ENCODE assay signal across 1 cellular context in genomic region chr2:98608962-98609604, GRCh38.
TF ChIP-seq lines count a peak whose summit lies in the region.

No MANE protein-coding gene starts in this region.

TF ChIP-seq in GM23338, 12 proteins besides CTCF, POLR2A, EP300 and RAD21:
- TF ChIP-seq, protein P1, sequence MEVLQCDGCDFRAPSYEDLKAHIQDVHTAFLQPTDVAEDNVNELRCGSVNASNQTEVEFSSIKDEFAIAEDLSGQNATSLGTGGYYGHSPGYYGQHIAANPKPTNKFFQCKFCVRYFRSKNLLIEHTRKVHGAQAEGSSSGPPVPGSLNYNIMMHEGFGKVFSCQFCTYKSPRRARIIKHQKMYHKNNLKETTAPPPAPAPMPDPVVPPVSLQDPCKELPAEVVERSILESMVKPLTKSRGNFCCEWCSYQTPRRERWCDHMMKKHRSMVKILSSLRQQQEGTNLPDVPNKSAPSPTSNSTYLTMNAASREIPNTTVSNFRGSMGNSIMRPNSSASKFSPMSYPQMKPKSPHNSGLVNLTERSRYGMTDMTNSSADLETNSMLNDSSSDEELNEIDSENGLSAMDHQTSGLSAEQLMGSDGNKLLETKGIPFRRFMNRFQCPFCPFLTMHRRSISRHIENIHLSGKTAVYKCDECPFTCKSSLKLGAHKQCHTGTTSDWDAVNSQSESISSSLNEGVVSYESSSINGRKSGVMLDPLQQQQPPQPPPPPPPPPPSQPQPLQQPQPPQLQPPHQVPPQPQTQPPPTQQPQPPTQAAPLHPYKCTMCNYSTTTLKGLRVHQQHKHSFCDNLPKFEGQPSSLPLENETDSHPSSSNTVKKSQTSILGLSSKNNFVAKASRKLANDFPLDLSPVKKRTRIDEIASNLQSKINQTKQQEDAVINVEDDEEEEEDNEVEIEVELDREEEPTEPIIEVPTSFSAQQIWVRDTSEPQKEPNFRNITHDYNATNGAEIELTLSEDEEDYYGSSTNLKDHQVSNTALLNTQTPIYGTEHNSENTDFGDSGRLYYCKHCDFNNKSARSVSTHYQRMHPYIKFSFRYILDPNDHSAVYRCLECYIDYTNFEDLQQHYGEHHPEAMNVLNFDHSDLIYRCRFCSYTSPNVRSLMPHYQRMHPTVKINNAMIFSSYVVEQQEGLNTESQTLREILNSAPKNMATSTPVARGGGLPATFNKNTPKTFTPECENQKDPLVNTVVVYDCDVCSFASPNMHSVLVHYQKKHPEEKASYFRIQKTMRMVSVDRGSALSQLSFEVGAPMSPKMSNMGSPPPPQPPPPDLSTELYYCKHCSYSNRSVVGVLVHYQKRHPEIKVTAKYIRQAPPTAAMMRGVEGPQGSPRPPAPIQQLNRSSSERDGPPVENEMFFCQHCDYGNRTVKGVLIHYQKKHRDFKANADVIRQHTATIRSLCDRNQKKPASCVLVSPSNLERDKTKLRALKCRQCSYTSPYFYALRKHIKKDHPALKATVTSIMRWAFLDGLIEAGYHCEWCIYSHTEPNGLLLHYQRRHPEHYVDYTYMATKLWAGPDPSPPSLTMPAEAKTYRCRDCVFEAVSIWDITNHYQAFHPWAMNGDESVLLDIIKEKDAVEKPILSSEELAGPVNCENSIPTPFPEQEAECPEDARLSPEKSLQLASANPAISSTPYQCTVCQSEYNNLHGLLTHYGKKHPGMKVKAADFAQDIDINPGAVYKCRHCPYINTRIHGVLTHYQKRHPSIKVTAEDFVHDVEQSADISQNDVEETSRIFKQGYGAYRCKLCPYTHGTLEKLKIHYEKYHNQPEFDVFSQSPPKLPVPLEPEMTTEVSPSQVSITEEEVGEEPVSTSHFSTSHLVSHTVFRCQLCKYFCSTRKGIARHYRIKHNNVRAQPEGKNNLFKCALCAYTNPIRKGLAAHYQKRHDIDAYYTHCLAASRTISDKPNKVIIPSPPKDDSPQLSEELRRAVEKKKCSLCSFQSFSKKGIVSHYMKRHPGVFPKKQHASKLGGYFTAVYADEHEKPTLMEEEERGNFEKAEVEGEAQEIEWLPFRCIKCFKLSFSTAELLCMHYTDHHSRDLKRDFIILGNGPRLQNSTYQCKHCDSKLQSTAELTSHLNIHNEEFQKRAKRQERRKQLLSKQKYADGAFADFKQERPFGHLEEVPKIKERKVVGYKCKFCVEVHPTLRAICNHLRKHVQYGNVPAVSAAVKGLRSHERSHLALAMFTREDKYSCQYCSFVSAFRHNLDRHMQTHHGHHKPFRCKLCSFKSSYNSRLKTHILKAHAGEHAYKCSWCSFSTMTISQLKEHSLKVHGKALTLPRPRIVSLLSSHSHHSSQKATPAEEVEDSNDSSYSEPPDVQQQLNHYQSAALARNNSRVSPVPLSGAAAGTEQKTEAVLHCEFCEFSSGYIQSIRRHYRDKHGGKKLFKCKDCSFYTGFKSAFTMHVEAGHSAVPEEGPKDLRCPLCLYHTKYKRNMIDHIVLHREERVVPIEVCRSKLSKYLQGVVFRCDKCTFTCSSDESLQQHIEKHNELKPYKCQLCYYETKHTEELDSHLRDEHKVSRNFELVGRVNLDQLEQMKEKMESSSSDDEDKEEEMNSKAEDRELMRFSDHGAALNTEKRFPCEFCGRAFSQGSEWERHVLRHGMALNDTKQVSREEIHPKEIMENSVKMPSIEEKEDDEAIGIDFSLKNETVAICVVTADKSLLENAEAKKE (CRISPR knock-in tag; IDR thresholded peaks at IDR 0.05), result no peak
- no peak for TF ChIP-seq EZH2 (IDR thresholded peaks at IDR 0.05; ENCODE audit: low read depth, unreplicated experiment)
TF ChIP-seq in GM23338: peak in this region for 0.
